In genomic region chr11:68313574-68314202, GRCh38 we compare ENCODE assay signal across 8 cellular contexts. TPM values are rescaled to one million over a fixed set of nuclear protein-coding genes. Genes with fewer than 3 reads are reported as not detected.
A peak's percentile ranks its signal among the peaks of the same experiment; 100 is the strongest.
DNase-seq lines count a peak whose midpoint lies in the region; ATAC-seq, FAIRE-seq and TF ChIP-seq lines count a peak whose summit lies in the region.

No MANE protein-coding gene starts in this region.

- H3K4me1 Mint-ChIP-seq in CD8-positive, alpha-beta T cell (ENCODE audit: low read depth) = peaks cover 17% of the 10 kb centered on the region

- H3K4me1 ChIP-seq in CD8-positive, alpha-beta T cell (ENCODE audit: insufficient read depth, low read length) = peaks cover 11% of the 10 kb centered on the region
- H3K4me1 ChIP-seq in GM12878 (ENCODE audit: control insufficient read depth, insufficient read depth, low read length) (peaks cover 6% of the 10 kb centered on the region), left lung (peaks cover 8 to 55% of the 10 kb centered on the region in 2 donors), transverse colon (peaks cover 26 to 47% (median 42%) of the 10 kb centered on the region in 4 donors)

- H3K27ac Mint-ChIP-seq in CD8-positive, alpha-beta T cell = peak overlapping the region; percentile 55

- intact Hi-C loops in CD8-positive, alpha-beta T cell (cut with DNase I, micrococcal nuclease) = no loop called here
- intact Hi-C loops in GM12878 (cut with micrococcal nuclease; ENCODE audit: unreplicated experiment) (loop anchor here (2.0 to 5.0 kb wide), 2 partner anchors 57 to 69 kb away; no protein-coding TSS in a partner anchor), left lung (cut with DNase I) (loop anchor here in 1 of 2 donors (10.0 kb wide), 1 partner anchor 71 kb away; no protein-coding TSS in a partner anchor), transverse colon (cut with DNase I; ENCODE audit: low total_unique reads) (loop anchor here (5.0 kb wide), 1 partner anchor 69 kb away; no protein-coding TSS in a partner anchor)

- WGBS in GM12878 (ENCODE audit: insufficient coverage, insufficient replicate concordance, low lambda C conversion rate, missing lambda C conversion rate) = 59% methylated on average over 19 of the region's 19 CpGs
- 23 to 31% methylated on average over 7 to 19 of the region's 19 CpGs for WGBS in transverse colon (ENCODE audit: low coverage in 1 of 2), 2 donors

- no peaks in the 10 kb centered on the region for H3K9me3 Mint-ChIP-seq in CD8-positive, alpha-beta T cell

- peak overlapping the region; percentile 1 for H2AFZ ChIP-seq in GM12878 (ENCODE audit: control insufficient read depth, low read depth, low read length)

- no peak for TF ChIP-seq RAD21 in GM12878 (IDR thresholded peaks at IDR 0.05; ENCODE audit: insufficient read depth, low read depth, low read length)

- no peak for DNase-seq in CD8-positive, alpha-beta T cell
- DNase-seq in KG1 (lab: John Stamatoyannopoulos, UW) (peak; percentile 35), GM12878 (ENCODE audit: low read depth, low spot score) (no peak), left lung (no peak), transverse colon (no peak), GM10248 (ENCODE audit: extremely low spot score) (no peak)

- ATAC-seq in CD8-positive, alpha-beta T cell = no peak
- ATAC-seq in GM12878 (peak; percentile 51), left lung (peak; percentile 18), GM21360 (IDR thresholded peaks at IDR 0.05; ENCODE audit: unreplicated experiment) (no peak), HG02870 (IDR thresholded peaks at IDR 0.05; ENCODE audit: unreplicated experiment) (no peak)

- H3K4me3 Mint-ChIP-seq in CD8-positive, alpha-beta T cell = peak overlapping the region; percentile 89

- peak overlapping the region; percentile 89 for H3K4me2 ChIP-seq in GM12878 (ENCODE audit: control insufficient read depth, insufficient read depth)

- H4K20me1 ChIP-seq in GM12878 (ENCODE audit: control insufficient read depth, insufficient read depth) = no peaks in the 10 kb centered on the region

- CTCF ChIA-PET in CD8-positive, alpha-beta T cell (lab: Charles Lee) = interaction anchor here (1.0 to 2.0 kb wide), 2 partner anchors 15 to 56 kb away, joined by 4 to 6 read pairs; no protein-coding TSS in a partner anchor
- CTCF ChIA-PET in GM12878 (lab: Yijun Ruan, JAX) (interaction anchor here (1.0 to 1.1 kb wide), 2 partner anchors 16 to 46 kb away, joined by 3 read pairs; no protein-coding TSS in a partner anchor), GM10248 (lab: Yijun Ruan, JAX) (interaction anchor here (0.8 to 1.4 kb wide), 2 partner anchors 11 to 56 kb away, joined by 3 read pairs; no protein-coding TSS in a partner anchor)

- no peak for TF ChIP-seq CTCF in CD8-positive, alpha-beta T cell (IDR thresholded peaks at IDR 0.05)
- TF ChIP-seq CTCF in GM12878 (IDR thresholded peaks at IDR 0.05 in 2 of 3, conservative IDR thresholded peaks at IDR 0.05 in 1 of 3; ENCODE audit: control insufficient read depth in 2 of 3, extremely low read depth in 1 of 3, insufficient read depth in 1 of 3, low read depth in 3 of 3, low read length in 3 of 3) (no peak), left lung (IDR thresholded peaks at IDR 0.05) (no peak), transverse colon (IDR thresholded peaks at IDR 0.05) (no peak), GM10248 (IDR thresholded peaks at IDR 0.05; ENCODE audit: control extremely low read depth, extremely low read depth, low read depth, missing control alignments) (no peak)

- H3K36me3 ChIP-seq in CD8-positive, alpha-beta T cell (ENCODE audit: insufficient read depth, low read length) = no peaks in the 10 kb centered on the region
- H3K36me3 ChIP-seq in GM12878 (ENCODE audit: control insufficient read depth in 2 of 2, insufficient read depth in 2 of 2, low read length in 1 of 2) = no peaks in the 10 kb centered on the region
- H3K36me3 ChIP-seq in left lung = no peaks in the 10 kb centered on the region
- no peaks in the 10 kb centered on the region for H3K36me3 ChIP-seq in transverse colon

- H3K9me3 ChIP-seq in CD8-positive, alpha-beta T cell (ENCODE audit: low read length) = no peaks in the 10 kb centered on the region
- H3K9me3 ChIP-seq in GM12878 (replicated peaks; ENCODE audit: control insufficient read depth, insufficient read depth, low read length) = no peaks in the 10 kb centered on the region
- H3K9me3 ChIP-seq in left lung = no peaks in the 10 kb centered on the region
- no peaks in the 10 kb centered on the region for H3K9me3 ChIP-seq in transverse colon

- peaks cover 45% of the 10 kb centered on the region for H3K79me2 ChIP-seq in GM12878 (ENCODE audit: control insufficient read depth, insufficient read depth, low read length)

- TF ChIP-seq POLR2A in GM12878 (IDR thresholded peaks at IDR 0.05; ENCODE audit: low read depth, low read length) = no peak
- no peak for TF ChIP-seq POLR2A in transverse colon (IDR thresholded peaks at IDR 0.05)

- H3K4me3 ChIP-seq in CD8-positive, alpha-beta T cell (ENCODE audit: low read depth, low read length) = peak overlapping the region; percentile 47
- H3K4me3 ChIP-seq in GM12878 = peak overlapping the region; percentile 92
- peak overlapping the region; percentile 42 to 53 for H3K4me3 ChIP-seq in left lung
- H3K4me3 ChIP-seq in transverse colon = peak overlapping the region; percentile 63 to 94 (median 88)

- BruUV-seq in GM12878 (replicated peaks; lab: Mats Ljungman, UMichigan) = TSS peak; percentile 73

- no peak overlapping the region for H3K27ac ChIP-seq in CD8-positive, alpha-beta T cell (ENCODE audit: low read depth, low read length)
- H3K27ac ChIP-seq in GM12878 (ENCODE audit: control insufficient read depth, insufficient read depth) (peak overlapping the region; percentile 36), left lung (peak overlapping the region in 1 of 2 donors; percentile 66), transverse colon (peak overlapping the region; percentile 83 to 92 (median 89))

- in situ Hi-C loops in GM12878 (cut with MboI) = no loop called here
- in situ Hi-C loops in transverse colon (cut with MboI; ENCODE audit: low pct_ligation_motif_present in 1 of 4, low pct_unique_long_range_greater_than_20kb in 1 of 4, low sequenced_read_pairs in 3 of 4) = no loop called here

- peaks cover 9% of the 10 kb centered on the region for H3K27me3 Mint-ChIP-seq in CD8-positive, alpha-beta T cell (ENCODE audit: low read depth)

- POLR2A ChIA-PET in CD8-positive, alpha-beta T cell (lab: Charles Lee) = no interaction called here
- POLR2A ChIA-PET in GM12878 (lab: Charles Lee) = interaction anchor here (0.6 to 1.0 kb wide), 2 partner anchors 48 to 63 kb away, joined by 4 to 5 read pairs; no protein-coding TSS in a partner anchor
- POLR2A ChIA-PET in GM10248 (lab: Yijun Ruan, JAX) = no interaction called here

- H3K27me3 ChIP-seq in CD8-positive, alpha-beta T cell (ENCODE audit: insufficient read depth, low read length) = peaks cover 3% of the 10 kb centered on the region
- H3K27me3 ChIP-seq in GM12878 (replicated peaks in 1 of 2; ENCODE audit: control insufficient read depth in 2 of 2, insufficient read depth in 2 of 2, low read length in 1 of 2) = no peaks in the 10 kb centered on the region
- H3K27me3 ChIP-seq in left lung = peaks cover 0 to 47% of the 10 kb centered on the region in 2 donors
- H3K27me3 ChIP-seq in transverse colon = no peaks in the 10 kb centered on the region

- SMC1A ChIA-PET in GM12878 (lab: Charles Lee; ENCODE audit: uncharacterized antibody, unreplicated experiment) = interaction anchor here (0.9 to 1.5 kb wide), 3 partner anchors 27 to 97 kb away, joined by 3 read pairs; no protein-coding TSS in a partner anchor

- TF ChIP-seq EP300 in GM12878 (IDR thresholded peaks at IDR 0.05; ENCODE audit: borderline replicate concordance in 1 of 2, control insufficient read depth in 1 of 2, low read depth in 2 of 2, low read length in 2 of 2) (no peak), transverse colon (IDR thresholded peaks at IDR 0.05; ENCODE audit: low read depth) (no peak)

- FAIRE-seq in GM12878 (lab: Jason Lieb, UNC) = no peak

- H3K9ac ChIP-seq in GM12878 (ENCODE audit: control insufficient read depth, insufficient read depth, low read length) = peak overlapping the region; percentile 67

- RAD21 ChIA-PET in GM12878 (lab: Charles Lee; ENCODE audit: unreplicated experiment) = interaction anchor here (0.9 to 1.5 kb wide), 2 partner anchors 58 to 68 kb away, joined by 3 to 8 read pairs; no protein-coding TSS in a partner anchor

- no peaks in the 10 kb centered on the region for H3K36me3 Mint-ChIP-seq in CD8-positive, alpha-beta T cell

RNA-seq across cellular contexts. Expression of gene LRP5, which starts 1.3 kb away (rescaled TPM):
- total RNA-seq in CD8-positive, alpha-beta T cell = 1 to 10 TPM; 1.1 to 1.5 TPM
- 56.4 and 81.7 TPM in 2 replicates for total RNA-seq in GM12878 (2013; cell fraction: nucleolus; rRNA removed)
- 13.1 and 15.7 TPM in 2 replicates for total RNA-seq in GM12878 (2014; rRNA removed)
- total RNA-seq in GM12878 (2014; rRNA removed; fragmentation: Illumina TruSeq; extraction: Trizol) = 6.4 and 7.9 TPM in 2 replicates
- total RNA-seq in GM12878 (2021) = 31.9 and 34.0 TPM in 2 replicates
- 1.8 TPM for polyA plus RNA-seq in GM12878 (2011; ENCODE audit: low read depth)
- 1.4 and 4.7 TPM in 2 replicates for polyA plus RNA-seq in GM12878 (2011; rRNA removed)
- 7.2 and 8.4 TPM in 2 replicates for polyA plus RNA-seq in GM12878 (2011; cell fraction: cytosol; rRNA removed)
- polyA plus RNA-seq in GM12878 (2011; cell fraction: nucleus; rRNA removed) = 15.6 and 23.2 TPM in 2 replicates
- 7.5 and 10.0 TPM in 2 replicates for polyA plus RNA-seq in GM12878 (2012)
- 0.70 and 4.8 TPM in 2 replicates for polyA plus RNA-seq in GM12878 (2014; fragmentation: Illumina TruSeq; extraction: Trizol)
- polyA plus RNA-seq in GM12878 (2014; fragmentation: Nextera tagmentation; extraction: Ambion mirVana) = under 1 TPM; 0.37 to 0.97 TPM
- 12.2 and 13.2 TPM in 2 replicates for polyA plus RNA-seq in GM12878 (2014; rRNA removed)
- 10 to 100 TPM in 1 of 2 experiments, 1 to 10 TPM in 1; 5.3 to 11.5 TPM for polyA plus RNA-seq in GM12878 (2016; fragmentation: Nextera tagmentation; extraction: Ambion mirVana)
- 12.6 and 23.1 TPM in 2 replicates for polyA minus RNA-seq in GM12878 (2011; rRNA and poly(A)+ RNA removed)
- polyA minus RNA-seq in GM12878 (2011; cell fraction: cytosol; rRNA and poly(A)+ RNA removed) = 8.2 and 13.0 TPM in 2 replicates
- 12.1 and 20.7 TPM in 2 replicates for polyA minus RNA-seq in GM12878 (2011; cell fraction: nucleus; rRNA and poly(A)+ RNA removed)
- 10 to 100 TPM; 48.9 to 57.1 TPM for total RNA-seq in left lung
- 100 to 1,000 TPM in 1 of 4 donors, 10 to 100 TPM in 3; 72.6 to 138 (median 82.3) TPM for total RNA-seq in transverse colon

RNA-seq across cellular contexts. Expression of gene C11orf24, which starts 41.9 kb away (rescaled TPM):
- 1 to 10 TPM; 6.5 to 8.2 TPM for total RNA-seq in CD8-positive, alpha-beta T cell
- 42.2 and 52.0 TPM in 2 replicates for total RNA-seq in GM12878 (2013; cell fraction: nucleolus; rRNA removed)
- 43.3 and 43.7 TPM in 2 replicates for total RNA-seq in GM12878 (2014; rRNA removed)
- 29.4 and 33.1 TPM in 2 replicates for total RNA-seq in GM12878 (2014; rRNA removed; fragmentation: Illumina TruSeq; extraction: Trizol)
- total RNA-seq in GM12878 (2021) = 61.7 and 74.6 TPM in 2 replicates
- polyA plus RNA-seq in GM12878 (2011; ENCODE audit: low read depth) = 20.8 TPM
- polyA plus RNA-seq in GM12878 (2011; rRNA removed) = 14.5 and 25.9 TPM in 2 replicates
- 44.8 and 58.3 TPM in 2 replicates for polyA plus RNA-seq in GM12878 (2011; cell fraction: cytosol; rRNA removed)
- 36.4 and 41.9 TPM in 2 replicates for polyA plus RNA-seq in GM12878 (2011; cell fraction: nucleus; rRNA removed)
- polyA plus RNA-seq in GM12878 (2012) = 37.6 and 40.4 TPM in 2 replicates
- polyA plus RNA-seq in GM12878 (2014; fragmentation: Illumina TruSeq; extraction: Trizol) = 18.5 and 39.0 TPM in 2 replicates
- polyA plus RNA-seq in GM12878 (2014; fragmentation: Nextera tagmentation; extraction: Ambion mirVana) = 1 to 10 TPM; 4.3 to 9.9 TPM
- 63.4 and 70.3 TPM in 2 replicates for polyA plus RNA-seq in GM12878 (2014; rRNA removed)
- polyA plus RNA-seq in GM12878 (2016; fragmentation: Nextera tagmentation; extraction: Ambion mirVana) = 100 to 1,000 TPM in 1 of 2 experiments, 10 to 100 TPM in 1; 93.4 to 104 TPM
- 17.3 and 26.1 TPM in 2 replicates for polyA minus RNA-seq in GM12878 (2011; rRNA and poly(A)+ RNA removed)
- 17.6 and 19.2 TPM in 2 replicates for polyA minus RNA-seq in GM12878 (2011; cell fraction: cytosol; rRNA and poly(A)+ RNA removed)
- polyA minus RNA-seq in GM12878 (2011; cell fraction: nucleus; rRNA and poly(A)+ RNA removed) = 13.5 and 23.2 TPM in 2 replicates
- 10 to 100 TPM; 44.7 to 50.9 TPM for total RNA-seq in left lung
- 100 to 1,000 TPM in 1 of 4 donors, 10 to 100 TPM in 3; 31.4 to 130 (median 56.6) TPM for total RNA-seq in transverse colon

Comparison
In these comparisons a context has a peak if more than half of its experiments do, and no peak if none do; other contexts are left out.
1. ATAC-seq: peak in GM12878 (single experiment) and left lung (single experiment); none in CD8-positive, alpha-beta T cell (single experiment), GM21360 (single experiment) and HG02870 (single experiment).
2. intact Hi-C loops: an anchor here in GM12878 (2.0 to 5.0 kb wide) and transverse colon (5.0 kb wide); none called in CD8-positive, alpha-beta T cell.
3. Peak in every context shown above with its lines, with median percentiles within 50 percentile points of each other: H3K4me3 ChIP-seq.